Comparison of ENCODE assay signal across 8 cellular contexts in genomic region chr10:42753126-42753506, GRCh38. TPM values are rescaled to one million over a fixed set of nuclear protein-coding genes. Genes with fewer than 3 reads are reported as not detected.
A peak's percentile ranks its signal among the peaks of the same experiment; 100 is the strongest.
DNase-seq lines count a peak whose midpoint lies in the region; ATAC-seq and TF ChIP-seq lines count a peak whose summit lies in the region.

No MANE protein-coding gene starts in this region.

- H3K79me2 ChIP-seq in GM23248 (ENCODE audit: insufficient read depth) = no peaks in the 10 kb centered on the region

- peaks cover 13% of the 10 kb centered on the region for H3K4me1 Mint-ChIP-seq in CD14-positive monocyte
- H3K4me1 Mint-ChIP-seq in activated T-helper 1 cell treated with anti-CD3 and anti-CD28 coated beads, Interleukin-12 subunit alpha, Interleukin-12 subunit beta, Interleukin-2, Interleukin-4 antibody, amounts not matched to agents 30 ng/mL and 10 ng/mL and 1 ng/mL, durations not matched to agents 14 hours and 24 hours and 36 hours (ENCODE audit: low read depth) = peaks cover 5% of the 10 kb centered on the region
- H3K4me1 Mint-ChIP-seq in natural killer cell = peaks cover 8 to 13% of the 10 kb centered on the region in 2 donors

- H3K27ac Mint-ChIP-seq in CD14-positive monocyte = peak overlapping the region in 1 of 7 donors; percentile 41
- no peak overlapping the region for H3K27ac Mint-ChIP-seq in activated T-helper 1 cell treated with anti-CD3 and anti-CD28 coated beads, Interleukin-12 subunit alpha, Interleukin-12 subunit beta, Interleukin-2, Interleukin-4 antibody, amounts not matched to agents 30 ng/mL and 10 ng/mL and 1 ng/mL, durations not matched to agents 14 hours and 24 hours and 36 hours
- H3K27ac Mint-ChIP-seq in natural killer cell = no peak overlapping the region

- peaks cover 34% of the 10 kb centered on the region for H3K27me3 ChIP-seq in GM23248 (replicated peaks; ENCODE audit: insufficient read depth)

- H3K4me3 ChIP-seq in GM23248 = peak overlapping the region; percentile 69
- H3K4me3 ChIP-seq in fibroblast of pulmonary artery (replicated peaks; ENCODE audit: low read depth, low read length) = peak overlapping the region; percentile 44

- no peaks in the 10 kb centered on the region; the same call in 1 of the 2 replicates for H3K4me1 ChIP-seq in GM23248 (ENCODE audit: insufficient read depth)

- no peaks in the 10 kb centered on the region for H3K9me2 ChIP-seq in GM23248 (ENCODE audit: insufficient read depth)

- H3F3A ChIP-seq in GM23248 (ENCODE audit: insufficient read depth) = no peaks in the 10 kb centered on the region

- H3K9me3 Mint-ChIP-seq in CD14-positive monocyte (peaks cover 0 to 14% (median 8%) of the 10 kb centered on the region in 7 donors), natural killer cell (no peaks in the 10 kb centered on the region)
- no peaks in the 10 kb centered on the region for H3K9me3 Mint-ChIP-seq in activated T-helper 1 cell treated with anti-CD3 and anti-CD28 coated beads, Interleukin-12 subunit alpha, Interleukin-12 subunit beta, Interleukin-2, Interleukin-4 antibody, amounts not matched to agents 30 ng/mL and 10 ng/mL and 1 ng/mL, durations not matched to agents 14 hours and 24 hours and 36 hours

- 0 out of 2 replicates have a peak overlapping the region, but pooled peaks have one; percentile 45 for H3K9ac ChIP-seq in GM23248

- intact Hi-C loops in CD14-positive monocyte (cut with micrococcal nuclease) (loop anchor here in 1 of 2 donors (2.0 kb wide), 1 partner anchor 352 kb away; no protein-coding TSS in a partner anchor), natural killer cell (cut with micrococcal nuclease) (loop anchor here (5.0 kb wide), 1 partner anchor 709 kb away; no protein-coding TSS in a partner anchor)
- intact Hi-C loops in activated T-helper 1 cell treated with anti-CD3 and anti-CD28 coated beads, Interleukin-12 subunit alpha, Interleukin-12 subunit beta, Interleukin-2, Interleukin-4 antibody, amounts not matched to agents 30 ng/mL and 10 ng/mL and 1 ng/mL, durations not matched to agents 14 hours and 24 hours and 36 hours (cut with micrococcal nuclease) = loop anchor here (1.0 to 10.0 kb wide), 4 partner anchors 29 to 709 kb away; partner anchors contain the start of gene BMS1

- in situ Hi-C loops in GM23248 (cut with MboI) = no loop called here

- H3K27me3 Mint-ChIP-seq in CD14-positive monocyte (ENCODE audit: low read depth in 3 of 3) = peaks cover 70 to 90% (median 74%) of the 10 kb centered on the region in 3 donors
- peaks cover 54% of the 10 kb centered on the region for H3K27me3 Mint-ChIP-seq in activated T-helper 1 cell treated with anti-CD3 and anti-CD28 coated beads, Interleukin-12 subunit alpha, Interleukin-12 subunit beta, Interleukin-2, Interleukin-4 antibody, amounts not matched to agents 30 ng/mL and 10 ng/mL and 1 ng/mL, durations not matched to agents 14 hours and 24 hours and 36 hours (ENCODE audit: insufficient read depth)
- peaks cover 35 to 49% of the 10 kb centered on the region in 2 donors for H3K27me3 Mint-ChIP-seq in natural killer cell (ENCODE audit: low read depth in 2 of 2)

- H3K36me3 ChIP-seq in GM23248 (ENCODE audit: low read depth) = no peaks in the 10 kb centered on the region

- 2 to 3% methylated on average over 28 of the region's 28 CpGs for WGBS in GM23248 (ENCODE audit: low coverage in 1 of 2, low lambda C conversion rate in 2 of 2, missing lambda C conversion rate in 2 of 2), 2 experiments

- ATAC-seq in natural killer cell (peak; percentile 58 to 77 (median 73)), HG02610 (IDR thresholded peaks at IDR 0.05; ENCODE audit: unreplicated experiment) (no peak)

- peaks cover 0 to 2% of the 10 kb centered on the region in 2 donors for H3K36me3 Mint-ChIP-seq in CD14-positive monocyte
- no peaks in the 10 kb centered on the region for H3K36me3 Mint-ChIP-seq in activated T-helper 1 cell treated with anti-CD3 and anti-CD28 coated beads, Interleukin-12 subunit alpha, Interleukin-12 subunit beta, Interleukin-2, Interleukin-4 antibody, amounts not matched to agents 30 ng/mL and 10 ng/mL and 1 ng/mL, durations not matched to agents 14 hours and 24 hours and 36 hours (ENCODE audit: low read depth)
- H3K36me3 Mint-ChIP-seq in natural killer cell = no peaks in the 10 kb centered on the region

- peak overlapping the region; percentile 83 for H3K4me2 ChIP-seq in GM23248 (ENCODE audit: unreplicated experiment)

- H3K27ac ChIP-seq in GM23248 = no peak overlapping the region

- no peaks in the 10 kb centered on the region for H3K9me3 ChIP-seq in GM23248 (ENCODE audit: low read depth)

- no peaks in the 10 kb centered on the region for H4K20me1 ChIP-seq in GM23248 (ENCODE audit: insufficient read depth)

- H3K4me3 Mint-ChIP-seq in CD14-positive monocyte (peak overlapping the region; percentile 78 to 91), natural killer cell (peak overlapping the region; percentile 84)
- H3K4me3 Mint-ChIP-seq in activated T-helper 1 cell treated with anti-CD3 and anti-CD28 coated beads, Interleukin-12 subunit alpha, Interleukin-12 subunit beta, Interleukin-2, Interleukin-4 antibody, amounts not matched to agents 30 ng/mL and 10 ng/mL and 1 ng/mL, durations not matched to agents 14 hours and 24 hours and 36 hours = peak overlapping the region; percentile 45

- DNase-seq in CD14-positive monocyte (ENCODE audit: low spot score) (no peak), GM23248 (peak; percentile 85), NCI-H748 (lab: John Stamatoyannopoulos, UW; ENCODE audit: unreplicated experiment) (peak; percentile 73), fibroblast of pulmonary artery (ENCODE audit: low read depth) (peak; percentile 78), natural killer cell (peak; percentile 50)
- DNase-seq in activated T-helper 1 cell treated with anti-CD3 and anti-CD28 coated beads, Interleukin-12 subunit alpha, Interleukin-12 subunit beta, Interleukin-2, Interleukin-4 antibody, amounts not matched to agents 30 ng/mL and 10 ng/mL and 1 ng/mL, durations not matched to agents 14 hours and 24 hours and 36 hours (ENCODE audit: low spot score) = peak; percentile 55
- DNase-seq in stimulated activated CD8-positive, alpha-beta memory T cell treated with anti-CD3 and anti-CD28 coated beads, Interleukin-7, amount 100 ng/mL, for 48 hours (ENCODE audit: extremely low read depth in 1 of 2, low read depth in 1 of 2) = peak; percentile 42 to 47

- peak overlapping the region; percentile 86 for H2AFZ ChIP-seq in GM23248

- TF ChIP-seq CTCF in CD14-positive monocyte (IDR thresholded peaks at IDR 0.05) = peak; percentile 79
- peak; percentile 63 for TF ChIP-seq CTCF in fibroblast of pulmonary artery (IDR thresholded peaks at IDR 0.05; ENCODE audit: low read length, missing control alignments)
- TF ChIP-seq CTCF in natural killer cell (IDR thresholded peaks at IDR 0.05) = peak; percentile 64

RNA-seq across cellular contexts. Expression of gene BMS1, which starts 29.5 kb away (rescaled TPM):
- polyA plus RNA-seq in CD14-positive monocyte (1 to 10 TPM; 2.9 to 4.6 TPM), GM23248 (2016; fragmentation: Nextera tagmentation; extraction: Ambion mirVana) (14.2 and 15.0 TPM in 2 replicates)
- total RNA-seq in GM23248 (2014; rRNA removed; shearing (Covaris generic)) = 13.9 and 14.7 TPM in 2 replicates
- 35.6 and 36.5 TPM in 2 replicates for total RNA-seq in activated T-helper 1 cell treated with anti-CD3 and anti-CD28 coated beads, Interleukin-12 subunit alpha, Interleukin-12 subunit beta, Interleukin-2, Interleukin-4 antibody, amounts not matched to agents 30 ng/mL and 10 ng/mL and 1 ng/mL, durations not matched to agents 14 hours and 24 hours and 36 hours
- total RNA-seq in natural killer cell = 10 to 100 TPM; 10.4 to 12.1 (median 11.9) TPM
